Comparison of ENCODE assay signal across 21 cellular contexts in genomic region chr18:23645561-23645960, GRCh38. TPM values are rescaled to one million over a fixed set of nuclear protein-coding genes. Genes with fewer than 3 reads are reported as not detected.
"Had no signal": no experiment of that assay in that cellular context is flagged by ENCODE, and none has a peak within 500 bp of the region (broad histone marks: within the 10 kb centered on the region; RNA-seq: fewer than 3 reads in every experiment).

No MANE protein-coding gene starts in this region.

- H3K27me3 ChIP-seq: esophagus muscularis mucosa, gastrocnemius medialis, heart left ventricle, hepatocyte, left lung had no signal

- H3K4me3 ChIP-seq: coronary artery, dorsolateral prefrontal cortex, esophagus muscularis mucosa, gastrocnemius medialis, heart left ventricle, hepatocyte, left lung, lower lobe of right lung, mucosa of descending colon had no signal

- H3K27ac ChIP-seq: coronary artery, dorsolateral prefrontal cortex, esophagus muscularis mucosa, gastrocnemius medialis, heart left ventricle, hepatocyte, left lung, lower lobe of right lung had no signal

- H3K27ac Mint-ChIP-seq: immature natural killer cell, mesothelial cell of epicardium had no signal

- H3K36me3 Mint-ChIP-seq: immature natural killer cell, mesothelial cell of epicardium, naive B cell had no signal

- DNase-seq: dermis blood vessel endothelial cell; dorsolateral prefrontal cortex; effector CD4-positive, alpha-beta T cell; effector memory CD4-positive, alpha-beta T cell; foreskin melanocyte; gastrocnemius medialis; heart left ventricle; hypothalamus; immature natural killer cell; islet precursor cell; left cardiac atrium; left lung; left ventricle myocardium superior; lower lobe of right lung; mesenchymal stem cell; mucosa of descending colon; naive B cell had no signal

- H3K4me3 Mint-ChIP-seq: immature natural killer cell, mesothelial cell of epicardium, naive B cell had no signal

- H3K4me1 Mint-ChIP-seq: immature natural killer cell had no signal

- ATAC-seq: gastrocnemius medialis, heart left ventricle, left cardiac atrium, left lung, left ventricle myocardium superior, lower lobe of right lung, mucosa of descending colon had no signal

- H3K4me2 ChIP-seq: hepatocyte had no signal

- H3K36me3 ChIP-seq: gastrocnemius medialis, left lung, lower lobe of right lung had no signal

- H3K79me2 ChIP-seq: hepatocyte had no signal

- H2AFZ ChIP-seq: hepatocyte had no signal

- H3K9me3 Mint-ChIP-seq: immature natural killer cell, mesothelial cell of epicardium had no signal

- H3K9me3 ChIP-seq: esophagus muscularis mucosa, gastrocnemius medialis, lower lobe of right lung, mucosa of descending colon had no signal

RNA-seq across cellular contexts. Expression of gene LAMA3, which starts 43.7 kb away (rescaled TPM):
- polyA plus RNA-seq: immature natural killer cell had no signal
